16 cellular contexts compared by ENCODE assay signal in genomic region chr6:4004249-4004648, GRCh38.
"Had no signal": no experiment of that assay in that cellular context is flagged by ENCODE, and none has a peak within 500 bp of the region (broad histone marks: within the 10 kb centered on the region; RNA-seq: fewer than 3 reads in every experiment).

No MANE protein-coding gene starts in this region.

- H3K4me3 Mint-ChIP-seq: activated CD8-positive, alpha-beta T cell treated with anti-CD3 and anti-CD28 coated beads for 36 hours; activated naive CD8-positive, alpha-beta T cell treated with anti-CD3 and anti-CD28 coated beads for 36 hours; nephron had no signal

- ATAC-seq: activated CD8-positive, alpha-beta T cell treated with anti-CD3 and anti-CD28 coated beads for 36 hours; esophagus mucosa; left colon; psoas muscle; right lobe of liver; upper lobe of right lung had no signal

- H3K27ac ChIP-seq: psoas muscle, right lobe of liver, upper lobe of right lung, VCaP had no signal

- H3K36me3 ChIP-seq: right lobe of liver, upper lobe of right lung had no signal

- H3K27me3 Mint-ChIP-seq: activated CD8-positive, alpha-beta T cell treated with anti-CD3 and anti-CD28 coated beads for 36 hours; activated naive CD8-positive, alpha-beta T cell treated with anti-CD3 and anti-CD28 coated beads for 36 hours had no signal

- H3K9me3 ChIP-seq: psoas muscle, right lobe of liver, upper lobe of right lung had no signal

- H3K4me3 ChIP-seq: psoas muscle, right lobe of liver, upper lobe of right lung had no signal

- H3K27me3 ChIP-seq: right lobe of liver, upper lobe of right lung had no signal

- DNase-seq: activated CD8-positive, alpha-beta memory T cell treated with anti-CD3 and anti-CD28 coated beads, Interleukin-2, amount 50 U/mL, for 4 hours; activated CD8-positive, alpha-beta T cell treated with anti-CD3 and anti-CD28 coated beads for 36 hours; activated effector memory CD4-positive, alpha-beta T cell treated with Interleukin-2 at 50 U/mL for 16 hours; activated naive CD8-positive, alpha-beta T cell treated with anti-CD3 and anti-CD28 coated beads for 36 hours; anterior cingulate cortex; left colon; mammary epithelial cell; psoas muscle; right lobe of liver; stimulated activated CD4-positive, alpha-beta T cell treated with anti-CD3 and anti-CD28 coated beads, Interleukin-1b, Interleukin-23, amount 100 ng/mL, for 48 hours; stimulated activated naive CD4-positive, alpha-beta T cell treated with Interleukin-2 at 50 U/mL for 16 hours; T1000; upper lobe of right lung had no signal

- H3K9me3 Mint-ChIP-seq: activated CD8-positive, alpha-beta T cell treated with anti-CD3 and anti-CD28 coated beads for 36 hours; activated naive CD8-positive, alpha-beta T cell treated with anti-CD3 and anti-CD28 coated beads for 36 hours; nephron had no signal

- H3K36me3 Mint-ChIP-seq: activated naive CD8-positive, alpha-beta T cell treated with anti-CD3 and anti-CD28 coated beads for 36 hours had no signal
